8 cellular contexts compared by ENCODE assay signal in the genomic region with DNA sequence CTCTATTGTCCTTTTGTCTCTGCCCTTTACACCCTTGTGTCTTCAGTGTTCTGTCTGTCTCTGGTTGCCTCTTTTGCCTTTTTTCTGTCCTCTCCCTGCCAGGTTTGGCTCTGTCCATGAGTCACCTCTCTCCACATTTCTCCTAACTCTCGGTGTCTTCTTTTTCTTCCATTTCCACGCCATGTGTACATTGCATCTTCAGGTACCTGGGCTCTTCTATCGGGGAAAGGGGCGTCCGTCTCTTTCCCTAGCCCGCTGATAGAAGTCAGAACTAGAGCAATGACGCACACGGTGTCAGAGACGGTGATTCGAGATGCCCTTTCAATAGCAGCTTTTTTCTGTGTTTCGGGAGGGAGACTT. TPM values are rescaled to one million over a fixed set of nuclear protein-coding genes. Genes with fewer than 3 reads are reported as not detected.
DNase-seq lines count a peak whose midpoint lies in the region; ATAC-seq, FAIRE-seq and TF ChIP-seq lines count a peak whose summit lies in the region.

No MANE protein-coding gene starts in this region.

- H3K4me1 ChIP-seq in ACC112 (ENCODE audit: control insufficient read depth, insufficient read depth, low read length, unreplicated experiment), result peaks cover 22% of the 10 kb centered on the region

- H3K27ac ChIP-seq in ACC112 (ENCODE audit: low read depth, low read length), result peak overlapping the region; percentile 81

- DNase-seq in HT1080 (ENCODE audit: low read depth), result peak; percentile 34
- peak in 4 of 5 experiments; percentile 19 to 83 (median 27) for DNase-seq in T-helper 2 cell
- DNase-seq in bronchial epithelial cell (ENCODE audit: low read depth), result peak; percentile 34
- DNase-seq in left colon, result peak in 1 of 2 donors; percentile 14
- DNase-seq in stimulated activated CD4-positive, alpha-beta T cell treated with anti-CD3 and anti-CD28 coated beads, TNF-alpha, amount 100 ng/mL, for 48 hours (ENCODE audit: low read depth in 3 of 3), result peak; percentile 15 to 49 (median 44)
- DNase-seq in T1000 (lab: John Stamatoyannopoulos, UW), result no peak

- peak overlapping the region; percentile 97 for H2AFZ ChIP-seq in ACC112 (ENCODE audit: low read length, unreplicated experiment)

- peaks cover 54% of the 10 kb centered on the region for H3K79me2 ChIP-seq in ACC112 (ENCODE audit: control insufficient read depth, insufficient read depth, low read length, unreplicated experiment)

- FAIRE-seq in bronchial epithelial cell (lab: Jason Lieb, UNC), result no peak

- TF ChIP-seq CTCF in bronchial epithelial cell (IDR thresholded peaks at IDR 0.05; ENCODE audit: insufficient read depth, low read length, severe bottlenecking), result no peak

- H3K4me3 ChIP-seq in ACC112 (ENCODE audit: low read depth, low read length), result peak overlapping the region; percentile 96
- peak overlapping the region; percentile 71 for H3K4me3 ChIP-seq in bronchial epithelial cell (ENCODE audit: low read depth, low read length)

- H3K36me3 ChIP-seq in ACC112 (ENCODE audit: insufficient read depth, low read length) (peaks cover 14% of the 10 kb centered on the region), bronchial epithelial cell (ENCODE audit: control insufficient read depth, insufficient read depth, low read length) (no peaks in the 10 kb centered on the region)

- intact Hi-C loops in left colon (cut with DNase I, micrococcal nuclease), result no loop called here

- peak; percentile 18 for ATAC-seq in GM18868 (IDR thresholded peaks at IDR 0.05; ENCODE audit: unreplicated experiment)
- peak; percentile 33 for ATAC-seq in left colon

- no peaks in the 10 kb centered on the region for H3K27me3 ChIP-seq in ACC112 (ENCODE audit: insufficient read depth, low read length)
- H3K27me3 ChIP-seq in bronchial epithelial cell (ENCODE audit: control insufficient read depth, insufficient read depth, low read length), result no peaks in the 10 kb centered on the region

RNA-seq across cellular contexts. Expression of a gene that starts 0.6 kb away (rescaled TPM):
- 77.0 and 89.7 TPM in 2 replicates for total RNA-seq in HT1080 (2014; rRNA removed; shearing (Covaris generic))
- polyA plus RNA-seq in HT1080 (2015; cell fraction: cytosol; rRNA removed), result 46.9 and 65.8 TPM in 2 replicates
- polyA plus RNA-seq in HT1080 (2015; cell fraction: nucleus; rRNA removed), result 76.4 and 92.0 TPM in 2 replicates
- total RNA-seq in bronchial epithelial cell (79.8 and 88.2 TPM in 2 replicates), left colon (100 to 1,000 TPM in 1 of 2 donors, 10 to 100 TPM in 1; 81.7 to 116 TPM)

RNA-seq across cellular contexts. Expression of a gene that starts 39.0 kb away (rescaled TPM):
- not detected in 2 replicates for total RNA-seq in HT1080 (2014; rRNA removed; shearing (Covaris generic))
- 0.03 TPM in 1 of 2 replicates, not detected in the other for polyA plus RNA-seq in HT1080 (2015; cell fraction: cytosol; rRNA removed)
- polyA plus RNA-seq in HT1080 (2015; cell fraction: nucleus; rRNA removed), result 0.29 TPM in 1 of 2 replicates, not detected in the other
- 4.2 and 37.3 TPM in 2 replicates for total RNA-seq in bronchial epithelial cell
- total RNA-seq in left colon, result 10 to 100 TPM; 10.7 to 14.2 TPM
